In the genomic region with DNA sequence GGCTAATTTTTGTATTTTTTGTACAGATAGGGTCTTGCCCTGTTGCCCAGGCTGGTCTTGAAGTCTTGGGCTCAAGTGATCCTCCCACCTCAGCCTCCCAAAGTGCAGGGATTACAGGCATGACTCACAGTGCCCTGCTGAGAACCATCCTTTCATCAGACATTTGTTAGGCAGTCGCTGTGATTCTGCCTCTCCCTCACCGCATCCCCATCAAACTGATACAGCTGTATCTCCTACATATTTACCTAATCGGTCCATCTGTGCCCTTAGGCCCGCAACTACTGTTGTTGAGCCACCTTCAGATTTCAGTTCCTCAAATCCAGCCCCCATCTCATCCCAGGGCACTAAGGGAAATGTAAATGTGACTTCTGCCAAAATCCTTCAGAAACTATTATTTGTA, we compare ENCODE assay signal across 10 cellular contexts. TPM values are rescaled to one million over a fixed set of nuclear protein-coding genes. Genes with fewer than 3 reads are reported as not detected.
A peak's percentile ranks its signal among the peaks of the same experiment; 100 is the strongest.
DNase-seq lines count a peak whose midpoint lies in the region; ATAC-seq and TF ChIP-seq lines count a peak whose summit lies in the region.
"Had no signal": no experiment of that assay in that cellular context is flagged by ENCODE, and none has a peak within 500 bp of the region (broad histone marks: within the 10 kb centered on the region; RNA-seq: fewer than 3 reads in every experiment).

No MANE protein-coding gene starts in this region.

- intact Hi-C loops in HCT116 (cut with micrococcal nuclease) (loop anchor here (1.0 to 10.0 kb wide), 2 partner anchors 56 to 146 kb away; no protein-coding TSS in a partner anchor), activated B cell treated with CpG ODN at 0.5 μM for 24 hours (cut with micrococcal nuclease) (loop anchor here (1.0 kb wide), 2 partner anchors 114 to 265 kb away; a partner anchor contains a TSS)

- ATAC-seq in HCT116 (no peak), activated B cell treated with CpG ODN at 0.5 μM for 24 hours (ENCODE audit: low read depth) (no peak)

- no peak overlapping the region for H3K9ac ChIP-seq in HCT116 (ENCODE audit: low read length)

- no peak for TF ChIP-seq CTCF in HCT116 (IDR thresholded peaks at IDR 0.05 in 2 of 3, conservative IDR thresholded peaks at IDR 0.05 in 1 of 3; ENCODE audit: borderline replicate concordance in 1 of 3, insufficient read depth in 1 of 3, low read depth in 2 of 3, low read length in 2 of 3)
- TF ChIP-seq CTCF in activated B cell treated with CpG ODN at 0.5 μM for 24 hours (IDR thresholded peaks at IDR 0.05), result no peak
- TF ChIP-seq CTCF in nephron progenitor cell (IDR thresholded peaks at IDR 0.05), result no peak
- no peak for TF ChIP-seq CTCF in GM10248 (IDR thresholded peaks at IDR 0.05; ENCODE audit: control extremely low read depth, extremely low read depth, low read depth, missing control alignments)

- no peak overlapping the region for H3K27ac Mint-ChIP-seq in T-helper 1 cell treated with Interleukin-12 subunit alpha and Interleukin-12 subunit beta and Interleukin-4 antibody, amounts not matched to agents 30 μg/mL and 1 μg/mL, for 36 hours
- peak overlapping the region; percentile 84 for H3K27ac Mint-ChIP-seq in activated B cell treated with CpG ODN at 0.5 μM for 24 hours
- no peak overlapping the region for H3K27ac Mint-ChIP-seq in nephron progenitor cell

- POLR2A ChIA-PET in HCT116 (lab: Charles Lee), result interaction anchor here (0.9 to 3.8 kb wide), 4 partner anchors 9 to 86 kb away, joined by 3 to 16 read pairs (median 4); no protein-coding TSS in a partner anchor
- POLR2A ChIA-PET in activated B cell treated with CpG ODN at 0.5 μM for 24 hours (lab: Charles Lee), result interaction anchor here (0.7 to 17.6 kb wide), 21 partner anchors 10 to 265 kb away, joined by 3 to 418 read pairs (median 7); a partner anchor contains a TSS
- POLR2A ChIA-PET in GM10248 (lab: Yijun Ruan, JAX), result interaction anchor here (0.6 to 1.7 kb wide), 4 partner anchors 9 to 127 kb away, joined by 3 to 7 read pairs (median 4); no protein-coding TSS in a partner anchor

- peak overlapping the region; percentile 100 for H3K4me2 ChIP-seq in HCT116 (ENCODE audit: low read length)

- no peaks in the 10 kb centered on the region for H3K79me2 ChIP-seq in HCT116 (ENCODE audit: insufficient read depth, low read length)

- no peaks in the 10 kb centered on the region for H3K9me2 ChIP-seq in HCT116 (ENCODE audit: insufficient read depth)

- H3K9me3 ChIP-seq in HCT116 (ENCODE audit: control insufficient read depth in 1 of 2, insufficient read depth in 1 of 2, low read depth in 1 of 2, low read length in 2 of 2), result no peaks in the 10 kb centered on the region
- H3K9me3 ChIP-seq: tibial nerve had no signal

- H2AFZ ChIP-seq in HCT116 (ENCODE audit: low read depth, low read length, poor library complexity, severe bottlenecking), result no peak overlapping the region

- RAD21 ChIA-PET in HCT116 (lab: Charles Lee; ENCODE audit: low non-redundant PET in 1 of 2, low total read pairs in 2 of 2, uncharacterized antibody in 2 of 2, unreplicated experiment in 2 of 2), result interaction anchor here (0.6 to 2.5 kb wide), 5 partner anchors 41 to 298 kb away, joined by 3 to 25 read pairs (median 7); no protein-coding TSS in a partner anchor

- TF ChIP-seq POLR2A in HCT116 (IDR thresholded peaks at IDR 0.05; ENCODE audit: borderline replicate concordance, extremely low read depth, insufficient read depth, insufficient read length), result no peak

- H3K36me3 ChIP-seq in HCT116 (ENCODE audit: control insufficient read depth in 1 of 2, insufficient read depth in 2 of 2, low read length in 2 of 2), result no peaks in the 10 kb centered on the region

- no peak overlapping the region for H3K4me3 ChIP-seq in HCT116 (replicated peaks in 1 of 2; ENCODE audit: low read depth in 1 of 2, low read length in 2 of 2)

- TF ChIP-seq RAD21 in HCT116 (IDR thresholded peaks at IDR 0.05; ENCODE audit: low read depth), result no peak

- CTCF ChIA-PET in HCT116 (lab: Charles Lee) (interaction anchor here (0.6 to 3.6 kb wide), 17 partner anchors 8 to 371 kb away, joined by 3 to 113 read pairs (median 4); a partner anchor contains a TSS), activated B cell treated with CpG ODN at 0.5 μM for 24 hours (lab: Charles Lee) (interaction anchor here (0.6 to 6.4 kb wide), 18 partner anchors 10 to 360 kb away, joined by 3 to 124 read pairs (median 4); a partner anchor contains a TSS), GM10248 (lab: Yijun Ruan, JAX) (interaction anchor here (0.6 to 7.3 kb wide), 30 partner anchors 7 to 370 kb away, joined by 3 to 109 read pairs (median 6); a partner anchor contains a TSS)

- no TSS peak for BruUV-seq in HCT116 (replicated peaks; lab: Mats Ljungman, UMichigan)

- no peaks in the 10 kb centered on the region for H3K9me3 Mint-ChIP-seq in T-helper 1 cell treated with Interleukin-12 subunit alpha and Interleukin-12 subunit beta and Interleukin-4 antibody, amounts not matched to agents 30 μg/mL and 1 μg/mL, for 36 hours
- H3K9me3 Mint-ChIP-seq in activated B cell treated with CpG ODN at 0.5 μM for 24 hours (no peaks in the 10 kb centered on the region), nephron progenitor cell (no peaks in the 10 kb centered on the region)

- no peaks in the 10 kb centered on the region for H3K36me3 Mint-ChIP-seq in T-helper 1 cell treated with Interleukin-12 subunit alpha and Interleukin-12 subunit beta and Interleukin-4 antibody, amounts not matched to agents 30 μg/mL and 1 μg/mL, for 36 hours (ENCODE audit: low read depth)
- H3K36me3 Mint-ChIP-seq in activated B cell treated with CpG ODN at 0.5 μM for 24 hours (ENCODE audit: low read depth), result peaks cover 25% of the 10 kb centered on the region
- no peaks in the 10 kb centered on the region for H3K36me3 Mint-ChIP-seq in nephron progenitor cell (ENCODE audit: low read depth)

- no peaks in the 10 kb centered on the region for H3K27me3 ChIP-seq in HCT116 (ENCODE audit: insufficient read depth, low read length)
- H3K27me3 ChIP-seq: tibial nerve had no signal

- no peak overlapping the region for H3K27ac ChIP-seq in HCT116 (ENCODE audit: low read depth, low read length)

- peaks cover 43% of the 10 kb centered on the region for H3K27me3 Mint-ChIP-seq in T-helper 1 cell treated with Interleukin-12 subunit alpha and Interleukin-12 subunit beta and Interleukin-4 antibody, amounts not matched to agents 30 μg/mL and 1 μg/mL, for 36 hours (ENCODE audit: low read depth)
- H3K27me3 Mint-ChIP-seq in activated B cell treated with CpG ODN at 0.5 μM for 24 hours (no peaks in the 10 kb centered on the region), nephron progenitor cell (ENCODE audit: low read depth, poor library complexity) (peaks cover 53% of the 10 kb centered on the region)

- DNase-seq in T-helper 1 cell (no peak), HCT116 (ENCODE audit: low read depth, low spot score) (no peak), activated B cell treated with CpG ODN at 0.5 μM for 24 hours (no peak), nephron progenitor cell (no peak), GM10248 (ENCODE audit: extremely low spot score) (no peak), dedifferentiated amniotic fluid mesenchymal stem cell (ENCODE audit: extremely low spot score) (no peak), C1 segment of cervical spinal cord (lab: John Stamatoyannopoulos, UW) (no peak)
- DNase-seq: NCI-H187 treated with DMSO at 0.1 percent for 48 hours had no signal

- H3K4me1 ChIP-seq in HCT116 (ENCODE audit: control insufficient read depth in 1 of 2, insufficient read depth in 2 of 2, low read length in 2 of 2), result peaks cover 13 to 41% of the 10 kb centered on the region in 2 experiments

- peaks cover 23% of the 10 kb centered on the region for H3K4me1 Mint-ChIP-seq in T-helper 1 cell treated with Interleukin-12 subunit alpha and Interleukin-12 subunit beta and Interleukin-4 antibody, amounts not matched to agents 30 μg/mL and 1 μg/mL, for 36 hours (ENCODE audit: low read depth)
- H3K4me1 Mint-ChIP-seq in activated B cell treated with CpG ODN at 0.5 μM for 24 hours, result peaks cover 44% of the 10 kb centered on the region
- peaks cover 22% of the 10 kb centered on the region for H3K4me1 Mint-ChIP-seq in nephron progenitor cell

- no peaks in the 10 kb centered on the region for H4K20me1 ChIP-seq in HCT116 (ENCODE audit: insufficient read depth)

- H3K4me3 Mint-ChIP-seq in T-helper 1 cell treated with Interleukin-12 subunit alpha and Interleukin-12 subunit beta and Interleukin-4 antibody, amounts not matched to agents 30 μg/mL and 1 μg/mL, for 36 hours, result peak overlapping the region; percentile 71
- peak overlapping the region; percentile 88 for H3K4me3 Mint-ChIP-seq in activated B cell treated with CpG ODN at 0.5 μM for 24 hours
- peak overlapping the region; percentile 80 for H3K4me3 Mint-ChIP-seq in nephron progenitor cell

RNA-seq across cellular contexts. Expression of a gene that starts 2.0 kb away (rescaled TPM):
- total RNA-seq in HCT116 (2021; ENCODE audit: unreplicated experiment), result 12.6 TPM
- 10.0 and 12.0 TPM in 2 replicates for polyA plus RNA-seq in HCT116 (2012)
- total RNA-seq in activated B cell treated with CpG ODN at 0.5 μM for 24 hours, result 148 and 167 TPM in 2 replicates

RNA-seq across cellular contexts. Expression of a gene that starts 14.9 kb away (rescaled TPM):
- total RNA-seq in HCT116 (2021; ENCODE audit: unreplicated experiment) (2.2 TPM), activated B cell treated with CpG ODN at 0.5 μM for 24 hours (6.6 and 8.0 TPM in 2 replicates)
- 0.96 and 1.2 TPM in 2 replicates for polyA plus RNA-seq in HCT116 (2012)

RNA-seq across cellular contexts. Expression of a gene that starts 19.0 kb away (rescaled TPM):
- total RNA-seq in HCT116 (2021; ENCODE audit: unreplicated experiment) (11.6 TPM), activated B cell treated with CpG ODN at 0.5 μM for 24 hours (9.7 and 9.8 TPM in 2 replicates)
- polyA plus RNA-seq in HCT116 (2012), result 10.8 and 13.4 TPM in 2 replicates

RNA-seq across cellular contexts. Expression of a gene that starts 54.0 kb away (rescaled TPM):
- 386 TPM for total RNA-seq in HCT116 (2021; ENCODE audit: unreplicated experiment)
- 284 and 382 TPM in 2 replicates for polyA plus RNA-seq in HCT116 (2012)
- total RNA-seq in activated B cell treated with CpG ODN at 0.5 μM for 24 hours, result 401 and 442 TPM in 2 replicates

Comparison
In these comparisons a context has a peak if more than half of its experiments do, and no peak if none do; other contexts are left out.
1. RNA of a gene that starts 2.0 kb away (total RNA-seq): 148 to 167 TPM in activated B cell treated with CpG ODN at 0.5 μM for 24 hours; 12.6 TPM in HCT116 (single experiment); every median in the first group is over 10 times any median in the second.
2. Peak in every context shown above with its lines, with median percentiles within 50 percentile points of each other: H3K4me3 Mint-ChIP-seq.